Comparison of ENCODE assay signal across 2 cellular contexts in genomic region chr3:71203727-71204488, GRCh38.
A peak's percentile ranks its signal among the peaks of the same experiment; 100 is the strongest.
TF ChIP-seq lines count a peak whose summit lies in the region.

No MANE protein-coding gene starts in this region.

TF ChIP-seq in HEK293, 187 proteins besides CTCF, POLR2A, EP300 and RAD21 (continued from another document):
- TF ChIP-seq ZNF280D (tag by site-specific recombination; IDR thresholded peaks at IDR 0.05): no peak

TF ChIP-seq in K562, 482 proteins besides CTCF, POLR2A, EP300 and RAD21:
- peak; percentile 50; the same call in 1 of the 2 replicates for TF ChIP-seq ZNF512 (tag; IDR thresholded peaks at IDR 0.05)
- no peak for TF ChIP-seq HNRNPUL1 (IDR thresholded peaks at IDR 0.05; ENCODE audit: low read length)
